ENCODE assay signal across 1 cellular context in the genomic region with DNA sequence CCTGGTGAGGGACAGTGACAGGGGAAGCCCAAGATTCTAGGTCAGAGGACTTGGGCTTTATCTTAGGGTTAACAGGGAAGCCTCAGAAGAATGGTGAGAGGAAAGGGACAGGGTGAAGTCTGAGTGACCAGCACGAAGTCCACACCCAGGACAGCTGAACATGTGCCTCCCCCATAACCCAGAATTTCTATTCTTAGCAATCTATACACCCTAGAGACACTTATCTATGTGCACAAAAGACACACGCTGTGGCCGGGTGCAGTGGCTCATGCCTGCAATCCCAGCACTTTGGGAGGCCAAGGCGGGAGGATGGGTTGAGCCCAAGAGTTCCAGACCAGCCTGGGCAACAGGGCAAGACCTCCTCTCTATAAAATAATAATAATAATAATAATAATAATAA.
TF ChIP-seq lines count a peak whose summit lies in the region.

No MANE protein-coding gene starts in this region.

TF ChIP-seq in K562, 482 proteins besides CTCF, POLR2A, EP300 and RAD21 (continued from another document and continues in another):
- TF ChIP-seq HNRNPK (IDR thresholded peaks at IDR 0.05; ENCODE audit: low read depth, low read length, poor library complexity, severe bottlenecking) (no peak), KLF1 (tag; IDR thresholded peaks at IDR 0.05) (no peak), LARP7 (IDR thresholded peaks at IDR 0.05) (no peak), SRSF3 (IDR thresholded peaks at IDR 0.05; ENCODE audit: insufficient read depth, low read length) (no peak), HNRNPH1 (optimal IDR thresholded peaks at IDR 0.05; ENCODE audit: low read depth, low read length) (no peak), ZNF224 (CRISPR knock-in tag; IDR thresholded peaks at IDR 0.05) (no peak), ADNP (tag; IDR thresholded peaks at IDR 0.05) (no peak), PCBP2 (IDR thresholded peaks at IDR 0.05; ENCODE audit: low read depth, low read length, poor library complexity, severe bottlenecking) (no peak), ZNF408 (CRISPR knock-in tag; IDR thresholded peaks at IDR 0.05; ENCODE audit: low read depth) (no peak), IRF2 (CRISPR knock-in tag; IDR thresholded peaks at IDR 0.05) (no peak), TRIM28 (IDR thresholded peaks at IDR 0.05) (no peak), SIX5 (IDR thresholded peaks at IDR 0.05; ENCODE audit: borderline replicate concordance in 1 of 2, insufficient read depth in 1 of 2, low read depth in 1 of 2, low read length in 2 of 2) (no peak), NBN (IDR thresholded peaks at IDR 0.05; ENCODE audit: low read depth) (no peak), NCOA1 (IDR thresholded peaks at IDR 0.05; ENCODE audit: low read depth) (no peak), YY1 (IDR thresholded peaks at IDR 0.05; ENCODE audit: borderline replicate concordance in 1 of 3, control insufficient read depth in 1 of 3, extremely low read depth in 1 of 3, insufficient read depth in 3 of 3, insufficient read length in 1 of 3, insufficient replicate concordance in 2 of 3, low read depth in 1 of 3, low read length in 2 of 3) (no peak), ARID1B (IDR thresholded peaks at IDR 0.05) (peak; percentile 60), NUFIP1 (IDR thresholded peaks at IDR 0.05; ENCODE audit: partially characterized antibody) (no peak), STAT5A (IDR thresholded peaks at IDR 0.05; ENCODE audit: borderline replicate concordance, low read length) (no peak), TSC22D4 (tag; IDR thresholded peaks at IDR 0.05) (no peak), ETS2 (tag; IDR thresholded peaks at IDR 0.05; ENCODE audit: borderline replicate concordance, poor library complexity, severe bottlenecking) (no peak), HDAC1 (IDR thresholded peaks at IDR 0.05) (no peak), MAZ (CRISPR knock-in tag; conservative IDR thresholded peaks at IDR 0.05 in 1 of 2, IDR thresholded peaks at IDR 0.05 in 1 of 2) (0 out of 4 replicates have a peak, but pooled peaks of 1 of the 2 experiments have one; percentile 22), NCOR1 (IDR thresholded peaks at IDR 0.05) (peak; percentile 69), MEF2D (tag; conservative IDR thresholded peaks at IDR 0.05; ENCODE audit: low read depth) (peak; percentile 88), RFX7 (CRISPR knock-in tag; IDR thresholded peaks at IDR 0.05) (no peak), ZNF589 (CRISPR knock-in tag; IDR thresholded peaks at IDR 0.05; ENCODE audit: low read depth) (no peak), TEAD2 (tag; IDR thresholded peaks at IDR 0.05) (no peak), CCAR2 (IDR thresholded peaks at IDR 0.05; ENCODE audit: low read depth, low read length) (no peak), GTF2E2 (tag; IDR thresholded peaks at IDR 0.05) (no peak), SMARCA4 (IDR thresholded peaks at IDR 0.05) (0 out of 2 replicates have a peak, but pooled peaks have one; percentile 28), SMC3 (conservative IDR thresholded peaks at IDR 0.05; ENCODE audit: insufficient read depth, low read depth, low read length) (no peak), PHB (CRISPR knock-in tag; IDR thresholded peaks at IDR 0.05) (no peak), RFX1 (IDR thresholded peaks at IDR 0.05) (no peak), XRCC5 (IDR thresholded peaks at IDR 0.05; ENCODE audit: low read depth, low read length) (no peak), ESRRA (IDR thresholded peaks at IDR 0.05; ENCODE audit: borderline replicate concordance, low read depth) (no peak), HMGN3 (IDR thresholded peaks at IDR 0.05; ENCODE audit: borderline replicate concordance, extremely low read depth, insufficient read length, low read depth, low read length) (no peak), BCL6 (CRISPR knock-in tag; IDR thresholded peaks at IDR 0.05) (no peak), NR1H2 (CRISPR knock-in tag; IDR thresholded peaks at IDR 0.05) (no peak), ZNF75A (CRISPR knock-in tag; IDR thresholded peaks at IDR 0.05) (no peak), EGR1 (conservative IDR thresholded peaks at IDR 0.05) (no peak), ZNF551 (CRISPR knock-in tag; IDR thresholded peaks at IDR 0.05) (no peak), ZNF436 (CRISPR knock-in tag; IDR thresholded peaks at IDR 0.05) (no peak), NR2C1 (IDR thresholded peaks at IDR 0.05) (no peak), NR2C1 (tag; IDR thresholded peaks at IDR 0.05) (no peak), ZNF644 (tag; IDR thresholded peaks at IDR 0.05; ENCODE audit: low read depth) (no peak), TCF7L2 (IDR thresholded peaks at IDR 0.05; ENCODE audit: low read depth, low read length) (no peak), RBBP5 (IDR thresholded peaks at IDR 0.05; ENCODE audit: borderline replicate concordance, insufficient read depth, low read length, poor library complexity, severe bottlenecking) (no peak), THRAP3 (IDR thresholded peaks at IDR 0.05; ENCODE audit: borderline replicate concordance) (no peak), SOX6 (IDR thresholded peaks at IDR 0.05) (peak; percentile 42; the same call in 1 of the 2 replicates), KDM2B (CRISPR knock-in tag; IDR thresholded peaks at IDR 0.05) (no peak), GTF2A2 (tag; IDR thresholded peaks at IDR 0.05) (no peak), ZEB2 (IDR thresholded peaks at IDR 0.05) (no peak), ZNF282 (CRISPR knock-in tag; IDR thresholded peaks at IDR 0.05) (no peak), CXXC5 (CRISPR knock-in tag; IDR thresholded peaks at IDR 0.05) (0 out of 2 replicates have a peak, but pooled peaks have one; percentile 16)
- TF ChIP-seq, protein P1, sequence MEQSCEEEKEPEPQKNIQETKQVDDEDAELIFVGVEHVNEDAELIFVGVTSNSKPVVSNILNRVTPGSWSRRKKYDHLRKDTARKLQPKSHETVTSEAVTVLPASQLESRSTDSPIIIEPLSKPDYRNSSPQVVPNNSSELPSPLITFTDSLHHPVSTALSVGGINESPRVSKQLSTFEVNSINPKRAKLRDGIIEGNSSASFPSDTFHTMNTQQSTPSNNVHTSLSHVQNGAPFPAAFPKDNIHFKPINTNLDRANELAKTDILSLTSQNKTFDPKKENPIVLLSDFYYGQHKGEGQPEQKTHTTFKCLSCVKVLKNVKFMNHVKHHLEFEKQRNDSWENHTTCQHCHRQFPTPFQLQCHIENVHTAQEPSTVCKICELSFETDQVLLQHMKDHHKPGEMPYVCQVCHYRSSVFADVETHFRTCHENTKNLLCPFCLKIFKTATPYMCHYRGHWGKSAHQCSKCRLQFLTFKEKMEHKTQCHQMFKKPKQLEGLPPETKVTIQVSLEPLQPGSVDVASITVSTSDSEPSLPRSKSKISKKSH (CRISPR knock-in tag; IDR thresholded peaks at IDR 0.05): no peak
- TF ChIP-seq, protein P2, sequence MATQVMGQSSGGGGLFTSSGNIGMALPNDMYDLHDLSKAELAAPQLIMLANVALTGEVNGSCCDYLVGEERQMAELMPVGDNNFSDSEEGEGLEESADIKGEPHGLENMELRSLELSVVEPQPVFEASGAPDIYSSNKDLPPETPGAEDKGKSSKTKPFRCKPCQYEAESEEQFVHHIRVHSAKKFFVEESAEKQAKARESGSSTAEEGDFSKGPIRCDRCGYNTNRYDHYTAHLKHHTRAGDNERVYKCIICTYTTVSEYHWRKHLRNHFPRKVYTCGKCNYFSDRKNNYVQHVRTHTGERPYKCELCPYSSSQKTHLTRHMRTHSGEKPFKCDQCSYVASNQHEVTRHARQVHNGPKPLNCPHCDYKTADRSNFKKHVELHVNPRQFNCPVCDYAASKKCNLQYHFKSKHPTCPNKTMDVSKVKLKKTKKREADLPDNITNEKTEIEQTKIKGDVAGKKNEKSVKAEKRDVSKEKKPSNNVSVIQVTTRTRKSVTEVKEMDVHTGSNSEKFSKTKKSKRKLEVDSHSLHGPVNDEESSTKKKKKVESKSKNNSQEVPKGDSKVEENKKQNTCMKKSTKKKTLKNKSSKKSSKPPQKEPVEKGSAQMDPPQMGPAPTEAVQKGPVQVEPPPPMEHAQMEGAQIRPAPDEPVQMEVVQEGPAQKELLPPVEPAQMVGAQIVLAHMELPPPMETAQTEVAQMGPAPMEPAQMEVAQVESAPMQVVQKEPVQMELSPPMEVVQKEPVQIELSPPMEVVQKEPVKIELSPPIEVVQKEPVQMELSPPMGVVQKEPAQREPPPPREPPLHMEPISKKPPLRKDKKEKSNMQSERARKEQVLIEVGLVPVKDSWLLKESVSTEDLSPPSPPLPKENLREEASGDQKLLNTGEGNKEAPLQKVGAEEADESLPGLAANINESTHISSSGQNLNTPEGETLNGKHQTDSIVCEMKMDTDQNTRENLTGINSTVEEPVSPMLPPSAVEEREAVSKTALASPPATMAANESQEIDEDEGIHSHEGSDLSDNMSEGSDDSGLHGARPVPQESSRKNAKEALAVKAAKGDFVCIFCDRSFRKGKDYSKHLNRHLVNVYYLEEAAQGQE (CRISPR knock-in tag; IDR thresholded peaks at IDR 0.05; ENCODE audit: low read depth): no peak
- TF ChIP-seq, protein P3, sequence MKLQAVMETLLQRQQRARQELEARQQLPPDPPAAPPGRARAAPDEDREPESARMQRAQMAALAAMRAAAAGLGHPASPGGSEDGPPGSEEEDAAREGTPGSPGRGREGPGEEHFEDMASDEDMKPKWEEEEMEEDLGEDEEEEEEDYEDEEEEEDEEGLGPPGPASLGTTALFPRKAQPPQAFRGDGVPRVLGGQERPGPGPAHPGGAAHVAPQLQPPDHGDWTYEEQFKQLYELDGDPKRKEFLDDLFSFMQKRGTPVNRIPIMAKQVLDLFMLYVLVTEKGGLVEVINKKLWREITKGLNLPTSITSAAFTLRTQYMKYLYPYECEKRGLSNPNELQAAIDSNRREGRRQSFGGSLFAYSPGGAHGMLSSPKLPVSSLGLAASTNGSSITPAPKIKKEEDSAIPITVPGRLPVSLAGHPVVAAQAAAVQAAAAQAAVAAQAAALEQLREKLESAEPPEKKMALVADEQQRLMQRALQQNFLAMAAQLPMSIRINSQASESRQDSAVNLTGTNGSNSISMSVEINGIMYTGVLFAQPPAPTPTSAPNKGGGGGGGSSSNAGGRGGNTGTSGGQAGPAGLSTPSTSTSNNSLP (IDR thresholded peaks at IDR 0.05; ENCODE audit: borderline replicate concordance, low read depth, low read length): no peak
- TF ChIP-seq, protein P4, sequence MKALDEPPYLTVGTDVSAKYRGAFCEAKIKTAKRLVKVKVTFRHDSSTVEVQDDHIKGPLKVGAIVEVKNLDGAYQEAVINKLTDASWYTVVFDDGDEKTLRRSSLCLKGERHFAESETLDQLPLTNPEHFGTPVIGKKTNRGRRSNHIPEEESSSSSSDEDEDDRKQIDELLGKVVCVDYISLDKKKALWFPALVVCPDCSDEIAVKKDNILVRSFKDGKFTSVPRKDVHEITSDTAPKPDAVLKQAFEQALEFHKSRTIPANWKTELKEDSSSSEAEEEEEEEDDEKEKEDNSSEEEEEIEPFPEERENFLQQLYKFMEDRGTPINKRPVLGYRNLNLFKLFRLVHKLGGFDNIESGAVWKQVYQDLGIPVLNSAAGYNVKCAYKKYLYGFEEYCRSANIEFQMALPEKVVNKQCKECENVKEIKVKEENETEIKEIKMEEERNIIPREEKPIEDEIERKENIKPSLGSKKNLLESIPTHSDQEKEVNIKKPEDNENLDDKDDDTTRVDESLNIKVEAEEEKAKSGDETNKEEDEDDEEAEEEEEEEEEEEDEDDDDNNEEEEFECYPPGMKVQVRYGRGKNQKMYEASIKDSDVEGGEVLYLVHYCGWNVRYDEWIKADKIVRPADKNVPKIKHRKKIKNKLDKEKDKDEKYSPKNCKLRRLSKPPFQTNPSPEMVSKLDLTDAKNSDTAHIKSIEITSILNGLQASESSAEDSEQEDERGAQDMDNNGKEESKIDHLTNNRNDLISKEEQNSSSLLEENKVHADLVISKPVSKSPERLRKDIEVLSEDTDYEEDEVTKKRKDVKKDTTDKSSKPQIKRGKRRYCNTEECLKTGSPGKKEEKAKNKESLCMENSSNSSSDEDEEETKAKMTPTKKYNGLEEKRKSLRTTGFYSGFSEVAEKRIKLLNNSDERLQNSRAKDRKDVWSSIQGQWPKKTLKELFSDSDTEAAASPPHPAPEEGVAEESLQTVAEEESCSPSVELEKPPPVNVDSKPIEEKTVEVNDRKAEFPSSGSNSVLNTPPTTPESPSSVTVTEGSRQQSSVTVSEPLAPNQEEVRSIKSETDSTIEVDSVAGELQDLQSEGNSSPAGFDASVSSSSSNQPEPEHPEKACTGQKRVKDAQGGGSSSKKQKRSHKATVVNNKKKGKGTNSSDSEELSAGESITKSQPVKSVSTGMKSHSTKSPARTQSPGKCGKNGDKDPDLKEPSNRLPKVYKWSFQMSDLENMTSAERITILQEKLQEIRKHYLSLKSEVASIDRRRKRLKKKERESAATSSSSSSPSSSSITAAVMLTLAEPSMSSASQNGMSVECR (CRISPR knock-in tag; IDR thresholded peaks at IDR 0.05): no peak
- TF ChIP-seq, protein P5, sequence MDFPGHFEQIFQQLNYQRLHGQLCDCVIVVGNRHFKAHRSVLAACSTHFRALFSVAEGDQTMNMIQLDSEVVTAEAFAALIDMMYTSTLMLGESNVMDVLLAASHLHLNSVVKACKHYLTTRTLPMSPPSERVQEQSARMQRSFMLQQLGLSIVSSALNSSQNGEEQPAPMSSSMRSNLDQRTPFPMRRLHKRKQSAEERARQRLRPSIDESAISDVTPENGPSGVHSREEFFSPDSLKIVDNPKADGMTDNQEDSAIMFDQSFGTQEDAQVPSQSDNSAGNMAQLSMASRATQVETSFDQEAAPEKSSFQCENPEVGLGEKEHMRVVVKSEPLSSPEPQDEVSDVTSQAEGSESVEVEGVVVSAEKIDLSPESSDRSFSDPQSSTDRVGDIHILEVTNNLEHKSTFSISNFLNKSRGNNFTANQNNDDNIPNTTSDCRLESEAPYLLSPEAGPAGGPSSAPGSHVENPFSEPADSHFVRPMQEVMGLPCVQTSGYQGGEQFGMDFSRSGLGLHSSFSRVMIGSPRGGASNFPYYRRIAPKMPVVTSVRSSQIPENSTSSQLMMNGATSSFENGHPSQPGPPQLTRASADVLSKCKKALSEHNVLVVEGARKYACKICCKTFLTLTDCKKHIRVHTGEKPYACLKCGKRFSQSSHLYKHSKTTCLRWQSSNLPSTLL (IDR thresholded peaks at IDR 0.05): no peak
- TF ChIP-seq, protein P6, sequence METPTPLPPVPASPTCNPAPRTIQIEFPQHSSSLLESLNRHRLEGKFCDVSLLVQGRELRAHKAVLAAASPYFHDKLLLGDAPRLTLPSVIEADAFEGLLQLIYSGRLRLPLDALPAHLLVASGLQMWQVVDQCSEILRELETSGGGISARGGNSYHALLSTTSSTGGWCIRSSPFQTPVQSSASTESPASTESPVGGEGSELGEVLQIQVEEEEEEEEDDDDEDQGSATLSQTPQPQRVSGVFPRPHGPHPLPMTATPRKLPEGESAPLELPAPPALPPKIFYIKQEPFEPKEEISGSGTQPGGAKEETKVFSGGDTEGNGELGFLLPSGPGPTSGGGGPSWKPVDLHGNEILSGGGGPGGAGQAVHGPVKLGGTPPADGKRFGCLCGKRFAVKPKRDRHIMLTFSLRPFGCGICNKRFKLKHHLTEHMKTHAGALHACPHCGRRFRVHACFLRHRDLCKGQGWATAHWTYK (CRISPR knock-in tag; IDR thresholded peaks at IDR 0.05): peak; percentile 87; the same call in 1 of the 2 replicates
- TF ChIP-seq, protein P7, sequence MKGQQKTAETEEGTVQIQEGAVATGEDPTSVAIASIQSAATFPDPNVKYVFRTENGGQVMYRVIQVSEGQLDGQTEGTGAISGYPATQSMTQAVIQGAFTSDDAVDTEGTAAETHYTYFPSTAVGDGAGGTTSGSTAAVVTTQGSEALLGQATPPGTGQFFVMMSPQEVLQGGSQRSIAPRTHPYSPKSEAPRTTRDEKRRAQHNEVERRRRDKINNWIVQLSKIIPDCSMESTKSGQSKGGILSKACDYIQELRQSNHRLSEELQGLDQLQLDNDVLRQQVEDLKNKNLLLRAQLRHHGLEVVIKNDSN (CRISPR knock-in tag; IDR thresholded peaks at IDR 0.05): no peak
